Comparison of ENCODE assay signal across 18 cellular contexts in the genomic region with DNA sequence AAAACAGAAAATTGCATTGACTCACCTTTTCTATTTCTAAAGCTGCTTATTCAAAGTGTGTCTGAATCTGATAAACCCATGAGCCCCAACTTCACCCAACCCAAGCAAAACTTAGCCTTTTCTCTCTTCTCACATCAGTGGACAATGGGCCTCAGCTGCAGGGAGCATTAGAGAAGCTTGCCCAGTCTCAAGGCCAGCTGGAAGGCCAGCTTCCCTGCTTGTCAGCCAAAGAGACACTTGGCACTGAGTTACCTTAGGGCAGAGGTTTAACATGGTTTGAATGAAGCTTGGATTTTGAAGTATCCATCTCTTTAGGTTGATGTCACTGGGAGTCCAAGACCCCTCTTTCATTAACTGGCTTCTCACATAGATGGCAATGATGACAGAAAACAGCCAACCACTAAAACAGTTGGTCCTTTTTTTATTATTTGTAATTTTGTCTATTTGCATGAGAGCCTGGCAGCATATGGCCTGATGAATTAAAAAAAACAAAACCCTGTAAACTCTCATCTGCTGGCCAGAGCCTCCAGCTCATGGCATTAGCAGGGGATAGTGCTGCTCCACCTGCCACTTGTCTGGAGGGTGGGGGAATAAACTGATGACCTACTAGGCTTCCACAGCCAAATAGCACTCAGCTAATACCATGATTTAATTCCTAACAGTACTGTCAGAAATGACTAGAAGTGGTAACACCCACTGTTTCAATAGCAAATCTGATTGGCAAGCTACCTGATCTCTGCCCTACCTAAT.
"Had no signal": no experiment of that assay in that cellular context is flagged by ENCODE, and none has a peak within 500 bp of the region (broad histone marks: within the 10 kb centered on the region; RNA-seq: fewer than 3 reads in every experiment).

No MANE protein-coding gene starts in this region.

- H3K4me1 ChIP-seq: ascending aorta, breast epithelium, left ventricle myocardium inferior, tibial nerve, uterus had no signal

- H3K4me3 ChIP-seq: ascending aorta, breast epithelium, dorsolateral prefrontal cortex, hepatocyte, left ventricle myocardium inferior, tibial nerve, uterus had no signal

- H3K27ac ChIP-seq: ascending aorta, breast epithelium, dorsolateral prefrontal cortex, hepatocyte, left ventricle myocardium inferior, tibial nerve, uterus had no signal

- H3K9me3 ChIP-seq: ascending aorta, breast epithelium, left ventricle myocardium inferior, tibial nerve, uterus had no signal

- H3K27me3 ChIP-seq: ascending aorta, breast epithelium, dorsolateral prefrontal cortex, hepatocyte, tibial nerve, uterus had no signal

- H3K36me3 ChIP-seq: ascending aorta, breast epithelium, left ventricle myocardium inferior, tibial nerve, uterus had no signal

- DNase-seq: activated CD4-positive, alpha-beta memory T cell treated with anti-CD3 and anti-CD28 coated beads for 36 hours; activated CD4-positive, alpha-beta T cell treated with anti-CD3 and anti-CD28 coated beads for 1 hour; activated CD8-positive, alpha-beta memory T cell treated with anti-CD3 and anti-CD28 coated beads, Interleukin-2, amount 10 ng/mL, durations not matched to agents 7 days and 5 days; activated naive CD4-positive, alpha-beta T cell treated with anti-CD3 and anti-CD28 coated beads for 36 hours; activated naive CD8-positive, alpha-beta T cell treated with anti-CD3 and anti-CD28 coated beads, Interleukin-2, amount 50 U/mL, for 24 hours; activated T-cell treated with anti-CD3 and anti-CD28 coated beads, Interleukin-2, amount 50 U/mL, for 1 hour; left ventricle myocardium inferior; mesenchymal stem cell; nucleus accumbens; stimulated activated CD4-positive, alpha-beta T cell treated with anti-CD3 and anti-CD28 coated beads, Interleukin-2, amount 100 ng/mL, for 48 hours; stimulated activated naive B cell treated with anti-CD40 and anti-IgM and Interleukin-4, amounts not matched to agents 10 μg/mL and 1 μg/mL and 100 μg/mL, for 72 hours; T1000; uterus had no signal
